In genomic region chrX:150680974-150681373, GRCh38 we compare ENCODE assay signal across 9 cellular contexts. TPM values are rescaled to one million over a fixed set of nuclear protein-coding genes. Genes with fewer than 3 reads are reported as not detected.
A peak's percentile ranks its signal among the peaks of the same experiment; 100 is the strongest.
DNase-seq lines count a peak whose midpoint lies in the region; TF ChIP-seq lines count a peak whose summit lies in the region.
"Had no signal": no experiment of that assay in that cellular context is flagged by ENCODE, and none has a peak within 500 bp of the region (broad histone marks: within the 10 kb centered on the region; RNA-seq: fewer than 3 reads in every experiment).

No MANE protein-coding gene starts in this region.

- no peak overlapping the region for H3K4me2 ChIP-seq in neural cell (ENCODE audit: low read length)

- no peaks in the 10 kb centered on the region for H3K9me2 ChIP-seq in neural cell (ENCODE audit: insufficient read depth, low read length)

- no peaks in the 10 kb centered on the region for H3K9me3 ChIP-seq in neural cell (ENCODE audit: low read length)

- TF ChIP-seq CTCF in neural cell (IDR thresholded peaks at IDR 0.05; ENCODE audit: poor library complexity, severe bottlenecking): peak; percentile 72

- no peak overlapping the region for H3K9ac ChIP-seq in neural cell (ENCODE audit: low read length)

- H3F3A ChIP-seq in neural cell (ENCODE audit: insufficient read depth, low read length, poor library complexity, severe bottlenecking): no peaks in the 10 kb centered on the region

- no peak overlapping the region for H3K27ac ChIP-seq in neural cell (ENCODE audit: low read length)
- H3K27ac ChIP-seq in substantia nigra (ENCODE audit: low read depth, low read length, poor library complexity, severe bottlenecking): no peak overlapping the region

- H3K27me3 ChIP-seq in neural cell (ENCODE audit: insufficient read depth, low read depth, low read length): no peaks in the 10 kb centered on the region

- no peak overlapping the region for H3K4me3 ChIP-seq in neural cell (ENCODE audit: low read length)
- H3K4me3 ChIP-seq: lung had no signal

- H3K79me2 ChIP-seq in neural cell (replicated peaks; ENCODE audit: insufficient read depth, low read length): no peaks in the 10 kb centered on the region

- no peaks in the 10 kb centered on the region for H4K20me1 ChIP-seq in neural cell (ENCODE audit: insufficient read depth)

- peak; percentile 15 for DNase-seq in NCI-H146 (lab: John Stamatoyannopoulos, UW)
- DNase-seq in NCI-H146 treated with DMSO at 0.1 percent for 48 hours (lab: John Stamatoyannopoulos, UW; ENCODE audit: unreplicated experiment): no peak
- peak; percentile 48 for DNase-seq in NCI-H1105 (lab: John Stamatoyannopoulos, UW)
- DNase-seq in cerebellar cortex (ENCODE audit: low spot score): peak; percentile 63
- no peak for DNase-seq in Kasumi-1 (lab: John Stamatoyannopoulos, UW)
- DNase-seq in activated CD4-positive, alpha-beta T cell treated with anti-CD3 and anti-CD28 coated beads, Interleukin-2, amount 50 U/mL, for 48 hours: no peak
- DNase-seq in substantia nigra (lab: John Stamatoyannopoulos, UW): no peak

- H2AFZ ChIP-seq in neural cell (ENCODE audit: low read depth, low read length): no peak overlapping the region

- peak; percentile 78 for TF ChIP-seq RAD21 in neural cell (conservative IDR thresholded peaks at IDR 0.05)

- H3K36me3 ChIP-seq in neural cell (ENCODE audit: insufficient read depth, low read length): no peaks in the 10 kb centered on the region

- no peak for TF ChIP-seq EP300 in neural cell (conservative IDR thresholded peaks at IDR 0.05; ENCODE audit: poor library complexity, severe bottlenecking)

TF ChIP-seq in neural cell, 6 proteins besides CTCF, POLR2A, EP300 and RAD21:
- TF ChIP-seq SMC3 (conservative IDR thresholded peaks at IDR 0.05; ENCODE audit: poor library complexity): peak; percentile 77
- TF ChIP-seq MXI1 (conservative IDR thresholded peaks at IDR 0.05; ENCODE audit: poor library complexity, severe bottlenecking): no peak

RNA-seq across cellular contexts. Expression of gene MTMR1, which starts 12.2 kb away (rescaled TPM):
- polyA plus RNA-seq in neural cell: 32.7 and 34.7 TPM in 2 replicates
- 51.2 and 55.8 TPM in 2 replicates for polyA minus RNA-seq in neural cell

Comparison
In these comparisons a context has a peak if more than half of its experiments do, and no peak if none do; other contexts are left out.
1. DNase-seq: peak in NCI-H146 (single experiment), NCI-H1105 (single experiment) and cerebellar cortex (single experiment); none in NCI-H146 treated with DMSO at 0.1 percent for 48 hours (single experiment), Kasumi-1 (0 of 2), activated CD4-positive, alpha-beta T cell treated with anti-CD3 and anti-CD28 coated beads, Interleukin-2, amount 50 U/mL, for 48 hours (0 of 2) and substantia nigra (0 of 49).